ENCODE assay signal across 1 cellular context in the genomic region with DNA sequence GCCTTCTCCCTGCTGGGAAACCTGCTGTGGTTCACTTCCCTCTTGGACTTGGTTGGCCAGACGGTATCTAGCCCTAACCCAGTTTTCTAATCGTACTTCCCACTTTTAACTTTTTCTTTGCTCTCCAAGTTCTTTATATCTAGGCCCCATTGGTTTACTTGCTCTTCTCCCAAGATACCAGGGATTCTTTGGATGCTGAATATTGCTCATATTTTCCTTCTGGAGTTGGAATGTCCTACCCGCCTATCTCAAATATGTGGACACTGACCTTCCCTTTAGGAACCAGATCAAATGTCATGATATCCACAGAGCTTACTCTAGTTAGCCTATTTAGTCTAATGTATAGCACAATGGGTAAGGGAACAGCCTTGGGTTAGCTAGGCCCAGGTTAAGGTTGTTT.
TF ChIP-seq lines count a peak whose summit lies in the region.

No MANE protein-coding gene starts in this region.

TF ChIP-seq in HCT116, 20 proteins besides CTCF, POLR2A, EP300 and RAD21:
- TF ChIP-seq POLR2AphosphoS5 (IDR thresholded peaks at IDR 0.05; ENCODE audit: low read depth, low read length) = no peak
TF ChIP-seq in HCT116: peak in this region for 0.
